In genomic region chrX:154050113-154050495, GRCh38 we compare ENCODE assay signal across 16 cellular contexts. TPM values are rescaled to one million over a fixed set of nuclear protein-coding genes. Genes with fewer than 3 reads are reported as not detected.
A peak's percentile ranks its signal among the peaks of the same experiment; 100 is the strongest.
DNase-seq lines count a peak whose midpoint lies in the region; ATAC-seq and TF ChIP-seq lines count a peak whose summit lies in the region.
"Had no signal": no experiment of that assay in that cellular context is flagged by ENCODE, and none has a peak within 500 bp of the region (broad histone marks: within the 10 kb centered on the region; RNA-seq: fewer than 3 reads in every experiment).

No MANE protein-coding gene starts in this region.

- H3K4me3 Mint-ChIP-seq in activated CD8-positive, alpha-beta T cell treated with anti-CD3 and anti-CD28 coated beads, Interleukin-2, amount 10 ng/mL, durations not matched to agents 7 days and 5 days: no peak overlapping the region
- H3K4me3 Mint-ChIP-seq in naive thymus-derived CD4-positive, alpha-beta T cell: no peak overlapping the region

- TF ChIP-seq CTCF in left ventricle myocardium inferior (IDR thresholded peaks at IDR 0.05; ENCODE audit: borderline replicate concordance) (no peak), vagina (IDR thresholded peaks at IDR 0.05) (no peak)

- ATAC-seq in left cardiac atrium (no peak), HG02610 (IDR thresholded peaks at IDR 0.05; ENCODE audit: unreplicated experiment) (no peak)
- ATAC-seq in activated CD8-positive, alpha-beta T cell treated with anti-CD3 and anti-CD28 coated beads, Interleukin-2, amount 10 ng/mL, durations not matched to agents 7 days and 5 days: no peak
- ATAC-seq in naive thymus-derived CD4-positive, alpha-beta T cell: no peak
- ATAC-seq: mucosa of descending colon, PC-3 had no signal

- H3K27ac Mint-ChIP-seq in activated CD8-positive, alpha-beta T cell treated with anti-CD3 and anti-CD28 coated beads, Interleukin-2, amount 10 ng/mL, durations not matched to agents 7 days and 5 days: peak overlapping the region; percentile 2
- peak overlapping the region in 6 of 9 donors; percentile 25 to 86 (median 56) for H3K27ac Mint-ChIP-seq in naive thymus-derived CD4-positive, alpha-beta T cell

- H3K27ac ChIP-seq in left ventricle myocardium inferior (replicated peaks): peak overlapping the region; percentile 73
- no peak overlapping the region for H3K27ac ChIP-seq in naive thymus-derived CD4-positive, alpha-beta T cell (ENCODE audit: low read depth, low read length)
- peak overlapping the region; percentile 50 for H3K27ac ChIP-seq in vagina

- no peaks in the 10 kb centered on the region for H3K27me3 Mint-ChIP-seq in activated CD8-positive, alpha-beta T cell treated with anti-CD3 and anti-CD28 coated beads, Interleukin-2, amount 10 ng/mL, durations not matched to agents 7 days and 5 days (ENCODE audit: low read depth)
- no peaks in the 10 kb centered on the region for H3K27me3 Mint-ChIP-seq in naive thymus-derived CD4-positive, alpha-beta T cell

- intact Hi-C loops in left ventricle myocardium inferior (cut with micrococcal nuclease) (loop anchor here (5.0 kb wide), 1 partner anchor 38 kb away; no protein-coding TSS in a partner anchor), left cardiac atrium (cut with DNase I) (no loop called here), vagina (cut with DNase I) (no loop called here)
- intact Hi-C loops in naive thymus-derived CD4-positive, alpha-beta T cell (cut with micrococcal nuclease): loop anchor here (2.0 to 10.0 kb wide), 3 partner anchors 37 to 285 kb away; partner anchors contain the start of genes ARHGAP4 (in 1 of the 2) and PLXNB3 (in 1 of the 2)

- H3K4me3 ChIP-seq in left ventricle myocardium inferior: no peak overlapping the region
- no peak overlapping the region for H3K4me3 ChIP-seq in naive thymus-derived CD4-positive, alpha-beta T cell (ENCODE audit: low read length)
- no peak overlapping the region for H3K4me3 ChIP-seq in vagina
- H3K4me3 ChIP-seq: mucosa of descending colon had no signal

- DNase-seq in left ventricle myocardium inferior (no peak), left cardiac atrium (no peak), vagina (ENCODE audit: extremely low spot score in 2 of 2) (no peak), kidney glomerular epithelial cell (lab: John Stamatoyannopoulos, UW) (no peak)
- DNase-seq in activated CD8-positive, alpha-beta T cell treated with anti-CD3 and anti-CD28 coated beads, Interleukin-2, amount 10 ng/mL, durations not matched to agents 7 days and 5 days: no peak
- no peak for DNase-seq in naive thymus-derived CD4-positive, alpha-beta T cell
- DNase-seq in stimulated activated CD4-positive, alpha-beta T cell treated with anti-CD3 and anti-CD28 coated beads, Interleukin-4, amount 100 ng/mL, for 4 hours: no peak
- DNase-seq: activated CD8-positive, alpha-beta memory T cell treated with anti-CD3 and anti-CD28 coated beads, Interleukin-2, amount 50 U/mL, for 4 hours; AML-193; cortex of kidney; DMS79; mucosa of descending colon; NCI-H1930; PC-3; SK-N-SH had no signal

- H3K27me3 ChIP-seq in left ventricle myocardium inferior (ENCODE audit: low read depth) (no peaks in the 10 kb centered on the region), vagina (no peaks in the 10 kb centered on the region)
- no peaks in the 10 kb centered on the region for H3K27me3 ChIP-seq in naive thymus-derived CD4-positive, alpha-beta T cell (ENCODE audit: control insufficient read depth in 2 of 2, insufficient read depth in 2 of 2, low read length in 2 of 2)

- TF ChIP-seq POLR2A in vagina (IDR thresholded peaks at IDR 0.05): no peak

- POLR2A ChIA-PET in activated CD8-positive, alpha-beta T cell treated with anti-CD3 and anti-CD28 coated beads, Interleukin-2, amount 10 ng/mL, durations not matched to agents 7 days and 5 days (lab: Charles Lee): no interaction called here
- POLR2A ChIA-PET in naive thymus-derived CD4-positive, alpha-beta T cell (lab: Charles Lee): no interaction called here

- peaks cover 68% of the 10 kb centered on the region for H3K4me1 ChIP-seq in left ventricle myocardium inferior
- H3K4me1 ChIP-seq in naive thymus-derived CD4-positive, alpha-beta T cell (ENCODE audit: control insufficient read depth in 2 of 2, insufficient read depth in 2 of 2, low read length in 2 of 2): no peaks in the 10 kb centered on the region
- H3K4me1 ChIP-seq in vagina: peaks cover 58% of the 10 kb centered on the region

- peaks cover 22% of the 10 kb centered on the region for H3K4me1 Mint-ChIP-seq in activated CD8-positive, alpha-beta T cell treated with anti-CD3 and anti-CD28 coated beads, Interleukin-2, amount 10 ng/mL, durations not matched to agents 7 days and 5 days (ENCODE audit: low read depth)
- peaks cover 30 to 52% (median 46%) of the 10 kb centered on the region in 7 donors for H3K4me1 Mint-ChIP-seq in naive thymus-derived CD4-positive, alpha-beta T cell

- H3K36me3 ChIP-seq in left ventricle myocardium inferior (peaks cover 3% of the 10 kb centered on the region), vagina (no peaks in the 10 kb centered on the region)
- peaks cover 0 to 49% (median 7%) of the 10 kb centered on the region in 3 experiments for H3K36me3 ChIP-seq in naive thymus-derived CD4-positive, alpha-beta T cell (ENCODE audit: control insufficient read depth in 2 of 3, insufficient read depth in 3 of 3, low read length in 3 of 3)

- no peaks in the 10 kb centered on the region for H3K9me3 Mint-ChIP-seq in activated CD8-positive, alpha-beta T cell treated with anti-CD3 and anti-CD28 coated beads, Interleukin-2, amount 10 ng/mL, durations not matched to agents 7 days and 5 days (ENCODE audit: insufficient read depth)
- H3K9me3 Mint-ChIP-seq in naive thymus-derived CD4-positive, alpha-beta T cell: peaks cover 0 to 1% (median 0%) of the 10 kb centered on the region in 11 donors

- H3K36me3 Mint-ChIP-seq in activated CD8-positive, alpha-beta T cell treated with anti-CD3 and anti-CD28 coated beads, Interleukin-2, amount 10 ng/mL, durations not matched to agents 7 days and 5 days (ENCODE audit: low read depth): peaks cover 47% of the 10 kb centered on the region
- peaks cover 0 to 31% (median 11%) of the 10 kb centered on the region in 5 donors for H3K36me3 Mint-ChIP-seq in naive thymus-derived CD4-positive, alpha-beta T cell

- H3K9me3 ChIP-seq in left ventricle myocardium inferior (replicated peaks) (no peaks in the 10 kb centered on the region), vagina (no peaks in the 10 kb centered on the region)
- H3K9me3 ChIP-seq in naive thymus-derived CD4-positive, alpha-beta T cell (ENCODE audit: control insufficient read depth in 2 of 3, low read length in 3 of 3): no peaks in the 10 kb centered on the region
- H3K9me3 ChIP-seq: mucosa of descending colon, SK-N-SH had no signal

- CTCF ChIA-PET in activated CD8-positive, alpha-beta T cell treated with anti-CD3 and anti-CD28 coated beads, Interleukin-2, amount 10 ng/mL, durations not matched to agents 7 days and 5 days (lab: Charles Lee): no interaction called here
- CTCF ChIA-PET in naive thymus-derived CD4-positive, alpha-beta T cell (lab: Charles Lee): interaction anchor here (0.5 kb wide), 1 partner anchor 73 kb away, joined by 3 read pairs; no protein-coding TSS in a partner anchor

RNA-seq across cellular contexts. Expression of gene IRAK1, which starts 30.4 kb away (rescaled TPM):
- total RNA-seq in left ventricle myocardium inferior (40.6 TPM), left cardiac atrium (10 to 100 TPM; 47.2 to 58.6 TPM), vagina (46.7 TPM)
- 100 to 1,000 TPM; 164 to 165 TPM for total RNA-seq in activated CD8-positive, alpha-beta T cell treated with anti-CD3 and anti-CD28 coated beads, Interleukin-2, amount 10 ng/mL, durations not matched to agents 7 days and 5 days
- total RNA-seq in naive thymus-derived CD4-positive, alpha-beta T cell: 100 to 1,000 TPM in 2 of 5 experiments, 10 to 100 TPM in 3; 50.6 to 120 (median 61.6) TPM
- polyA plus RNA-seq in naive thymus-derived CD4-positive, alpha-beta T cell: 10 to 100 TPM; 20.0 to 47.2 TPM

RNA-seq across cellular contexts. Expression of gene MECP2, which starts 47.4 kb away (rescaled TPM):
- total RNA-seq in left ventricle myocardium inferior (28.3 TPM), left cardiac atrium (10 to 100 TPM; 35.4 to 42.4 TPM), vagina (38.5 TPM)
- total RNA-seq in activated CD8-positive, alpha-beta T cell treated with anti-CD3 and anti-CD28 coated beads, Interleukin-2, amount 10 ng/mL, durations not matched to agents 7 days and 5 days: 10 to 100 TPM; 65.4 to 65.5 TPM
- 100 to 1,000 TPM in 3 of 5 experiments, 10 to 100 TPM in 2; 72.7 to 155 (median 103) TPM for total RNA-seq in naive thymus-derived CD4-positive, alpha-beta T cell
- polyA plus RNA-seq in naive thymus-derived CD4-positive, alpha-beta T cell: 10 to 100 TPM; 12.1 to 22.5 TPM

Comparison
In these comparisons a context has a peak if more than half of its experiments do, and no peak if none do; other contexts are left out.
1. intact Hi-C loops: an anchor here in left ventricle myocardium inferior (5.0 kb wide) and naive thymus-derived CD4-positive, alpha-beta T cell (2.0 to 10.0 kb wide); none called in left cardiac atrium and vagina.